15 cellular contexts compared by ENCODE assay signal in genomic region chr3:182108351-182108750, GRCh38.
DNase-seq lines count a peak whose midpoint lies in the region; ATAC-seq and TF ChIP-seq lines count a peak whose summit lies in the region.
"Had no signal": no experiment of that assay in that cellular context is flagged by ENCODE, and none has a peak within 500 bp of the region (broad histone marks: within the 10 kb centered on the region; RNA-seq: fewer than 3 reads in every experiment).

No MANE protein-coding gene starts in this region.

- H3K9me3 ChIP-seq in mucosa of descending colon, result no peaks in the 10 kb centered on the region

- TF ChIP-seq CTCF in mucosa of descending colon (IDR thresholded peaks at IDR 0.05), result no peak

- H3K4me1 ChIP-seq in mucosa of descending colon (ENCODE audit: low read depth), result no peaks in the 10 kb centered on the region

- H3K36me3 ChIP-seq in mucosa of descending colon (ENCODE audit: low read depth), result no peaks in the 10 kb centered on the region

- DNase-seq in Ammon's horn (ENCODE audit: low spot score) (peak; percentile 22), astrocyte of the hippocampus (ENCODE audit: low read depth, low spot score) (peak; percentile 22), medulla oblongata (ENCODE audit: extremely low spot score) (peak; percentile 50), substantia nigra (lab: John Stamatoyannopoulos, UW) (no peak), AG08396 (ENCODE audit: low spot score) (no peak), NCI-H146 (lab: John Stamatoyannopoulos, UW) (no peak), mucosa of descending colon (no peak)
- DNase-seq: 8988T; C1 segment of cervical spinal cord; Calu3; CD4-positive, alpha-beta T cell; DMS79; GOT3; H9 had no signal

- H3K27ac ChIP-seq in substantia nigra (ENCODE audit: low read depth, low read length, poor library complexity, severe bottlenecking), result peak overlapping the region; percentile 44

- no peak overlapping the region for H3K4me3 ChIP-seq in mucosa of descending colon

- no peak for ATAC-seq in mucosa of descending colon
- ATAC-seq: HepG2 had no signal

- intact Hi-C loops in mucosa of descending colon (cut with DNase I, micrococcal nuclease), result no loop called here

Comparison
In these comparisons a context has a peak if more than half of its experiments do, and no peak if none do; other contexts are left out.
1. DNase-seq: peak in Ammon's horn (single experiment), astrocyte of the hippocampus (single experiment) and medulla oblongata (single experiment); none in substantia nigra (0 of 49), AG08396 (single experiment), NCI-H146 (single experiment) and mucosa of descending colon (0 of 3).